Comparison of ENCODE assay signal across 17 cellular contexts in genomic region chr18:1361931-1362330, GRCh38.
A peak's percentile ranks its signal among the peaks of the same experiment; 100 is the strongest.
DNase-seq lines count a peak whose midpoint lies in the region; ATAC-seq and TF ChIP-seq lines count a peak whose summit lies in the region.
"Had no signal": no experiment of that assay in that cellular context is flagged by ENCODE, and none has a peak within 500 bp of the region (broad histone marks: within the 10 kb centered on the region; RNA-seq: fewer than 3 reads in every experiment).

No MANE protein-coding gene starts in this region.

- no peak overlapping the region for H3K18ac ChIP-seq in H9 (ENCODE audit: insufficient read length, low read depth, low read length)

- no peaks in the 10 kb centered on the region for H3K4me1 Mint-ChIP-seq in H9
- H3K4me1 Mint-ChIP-seq: CD14-positive monocyte, T-cell had no signal

- H3K27me3 Mint-ChIP-seq in H9 (ENCODE audit: low read depth) = peaks cover 3% of the 10 kb centered on the region
- H3K27me3 Mint-ChIP-seq: T-cell had no signal

- H4K5ac ChIP-seq in H9 (ENCODE audit: insufficient read length, low read depth, low read length) = no peak overlapping the region

- no peaks in the 10 kb centered on the region for H3K79me1 ChIP-seq in H9 (ENCODE audit: insufficient read depth, low read depth, low read length, poor library complexity, severe bottlenecking)

- no peak overlapping the region for H2BK5ac ChIP-seq in H9 (ENCODE audit: insufficient read length, low read length)

- no peak overlapping the region for H3K4me3 ChIP-seq in NB4 (ENCODE audit: low read depth, low read length)

- H4K91ac ChIP-seq in H9 (ENCODE audit: insufficient read length, low read depth, low read length) = no peak overlapping the region

- no peak overlapping the region for H2BK12ac ChIP-seq in H9 (ENCODE audit: insufficient read length, low read depth, low read length)

- ATAC-seq in GM19463 (IDR thresholded peaks at IDR 0.05; ENCODE audit: unreplicated experiment) = no peak
- ATAC-seq: SK-N-SH treated with all-trans-retinoic acid at 6 μM for 48 hours, T-cell had no signal

- no peak overlapping the region for H3K4me2 ChIP-seq in H9 (ENCODE audit: insufficient read depth, insufficient read length, low read length)

- no peak overlapping the region for H2AFZ ChIP-seq in H9 (ENCODE audit: low read length)

- no peaks in the 10 kb centered on the region for H3K4me1 ChIP-seq in H9 (ENCODE audit: insufficient read depth, low read length)

- H3K23me2 ChIP-seq in H9 (ENCODE audit: insufficient read length, low read depth, low read length, poor library complexity, severe bottlenecking) = no peaks in the 10 kb centered on the region

- H3K56ac ChIP-seq in H9 (ENCODE audit: insufficient read length, low read depth, low read length) = no peak overlapping the region

- H2AK5ac ChIP-seq in H9 (ENCODE audit: insufficient read length, low read length) = no peak overlapping the region

- H3T11ph ChIP-seq in H9 (ENCODE audit: low read length) = no peak overlapping the region

- no peak overlapping the region for H4K8ac ChIP-seq in H9 (replicated peaks; ENCODE audit: insufficient read length, low read depth, low read length)

- H3K14ac ChIP-seq in H9 (ENCODE audit: insufficient read depth, low read length) = no peak overlapping the region

- no peaks in the 10 kb centered on the region for H3K9me3 ChIP-seq in H9 (ENCODE audit: control insufficient read depth, low read depth, low read length)

- H3K4me3 Mint-ChIP-seq in H9 = no peak overlapping the region
- H3K4me3 Mint-ChIP-seq: CD14-positive monocyte, T-cell had no signal

- TF ChIP-seq CTCF in NB4 (IDR thresholded peaks at IDR 0.05; ENCODE audit: low read depth, low read length) = no peak
- TF ChIP-seq CTCF in H9 (conservative IDR thresholded peaks at IDR 0.05) = no peak

- peak; percentile 25 for DNase-seq in DMS53 (lab: John Stamatoyannopoulos, UW)
- DNase-seq in DMS53 treated with DMSO at 0.1 percent for 48 hours (lab: John Stamatoyannopoulos, UW; ENCODE audit: unreplicated experiment) = no peak
- peak; percentile 4 for DNase-seq in NB4 (ENCODE audit: low read depth)
- DNase-seq in RKO (ENCODE audit: low spot score) = peak; percentile 8
- DNase-seq in superior temporal gyrus (ENCODE audit: extremely low spot score) = peak; percentile 18
- no peak for DNase-seq in Kasumi-1 (lab: John Stamatoyannopoulos, UW)
- DNase-seq in H9 = no peak
- DNase-seq: NCI-H1417 treated with DMSO at 0.1 percent for 48 hours, NCI-H1930, NCI-H526 treated with DMSO at 0.1 percent for 48 hours, RPMI8226, SIG-M5, T-cell had no signal

- H3K4ac ChIP-seq in H9 (ENCODE audit: low read depth, low read length) = no peak overlapping the region

- no peaks in the 10 kb centered on the region for H4K20me1 ChIP-seq in H9 (ENCODE audit: control insufficient read depth, insufficient read depth, insufficient read length)

- no peaks in the 10 kb centered on the region for H3K79me2 ChIP-seq in H9 (ENCODE audit: insufficient read depth, low read length)

- H2BK120ac ChIP-seq in H9 (ENCODE audit: low read depth, low read length, poor library complexity, severe bottlenecking) = no peak overlapping the region

- H3K36me3 Mint-ChIP-seq in H9 (ENCODE audit: insufficient read depth in 1 of 3, low read depth in 3 of 3) = no peaks in the 10 kb centered on the region
- H3K36me3 Mint-ChIP-seq: CD14-positive monocyte, T-cell had no signal

- H3K23ac ChIP-seq in H9 (ENCODE audit: insufficient read length, low read depth, low read length) = no peak overlapping the region

- H3K27me3 ChIP-seq in H9 (ENCODE audit: insufficient read depth, low read length) = no peaks in the 10 kb centered on the region

- H2BK20ac ChIP-seq in H9 (ENCODE audit: low read depth, low read length, poor library complexity, severe bottlenecking) = no peak overlapping the region

- no peak overlapping the region for H2BK15ac ChIP-seq in H9 (ENCODE audit: low read depth, low read length)

- H3K27ac Mint-ChIP-seq in H9 = no peak overlapping the region
- H3K27ac Mint-ChIP-seq: CD14-positive monocyte, T-cell had no signal

- TF ChIP-seq POLR2A in NB4 (IDR thresholded peaks at IDR 0.05; ENCODE audit: extremely low read depth, insufficient read length) = no peak

- no peaks in the 10 kb centered on the region for H3K9me3 Mint-ChIP-seq in H9

- no peak overlapping the region for H3K9ac ChIP-seq in H9 (ENCODE audit: extremely low read depth, insufficient read length, low read length)

- no CpG with 5 or more reads among the region's 3 CpGs for WGBS in H9 (ENCODE audit: extremely low coverage, insufficient read length, low lambda C conversion rate)

- no peak overlapping the region for H3K27ac ChIP-seq in H9 (ENCODE audit: insufficient read length, low read depth, low read length)
- H3K27ac ChIP-seq: 22Rv1 had no signal

Comparison
In these comparisons a context has a peak if more than half of its experiments do, and no peak if none do; other contexts are left out.
1. DNase-seq: peak in DMS53 (single experiment), NB4 (single experiment), RKO (single experiment) and superior temporal gyrus (single experiment); none in DMS53 treated with DMSO at 0.1 percent for 48 hours (single experiment), Kasumi-1 (0 of 2) and H9 (single experiment).